ENCODE assay signal across 37 cellular contexts in genomic region chr10:49226594-49226993, GRCh38. TPM values are rescaled to one million over a fixed set of nuclear protein-coding genes. Genes with fewer than 3 reads are reported as not detected.
"Had no signal": no experiment of that assay in that cellular context is flagged by ENCODE, and none has a peak within 500 bp of the region (broad histone marks: within the 10 kb centered on the region; RNA-seq: fewer than 3 reads in every experiment).

No MANE protein-coding gene starts in this region.

- H3K4me3 ChIP-seq: adrenal gland, body of pancreas, breast epithelium had no signal

- ATAC-seq: activated CD8-positive, alpha-beta T cell treated with anti-CD3 and anti-CD28 coated beads for 36 hours; activated naive CD4-positive, alpha-beta T cell treated with anti-CD3 and anti-CD28 coated beads, Interleukin-2, amount 50 U/mL, for 72 hours; activated T-cell treated with anti-CD3 and anti-CD28 coated beads, Interleukin-2, amount 50 U/mL, for 4 hours; activated T-cell treated with anti-CD3 and anti-CD28 coated beads, Interleukin-2, amount 50 U/mL, for 72 hours; activated T-helper 17 cell treated with anti-CD3 and anti-CD28 coated beads, Interleukin-2, amount 50 U/mL, for 72 hours; body of pancreas; T-cell; T-helper 17 cell had no signal

- H3K27ac Mint-ChIP-seq: activated B cell treated with CpG ODN at 0.5 μM for 24 hours; activated CD4-positive, alpha-beta memory T cell treated with anti-CD3 and anti-CD28 coated beads for 36 hours; activated CD4-positive, alpha-beta T cell treated with anti-CD3 and anti-CD28 coated beads, Interleukin-2, amount 10 ng/mL, durations not matched to agents 24 days and 14 days; activated CD8-positive, alpha-beta T cell treated with anti-CD3 and anti-CD28 coated beads for 36 hours; activated naive CD4-positive, alpha-beta T cell treated with anti-CD3 and anti-CD28 coated beads for 36 hours; activated naive CD8-positive, alpha-beta T cell treated with anti-CD3 and anti-CD28 coated beads for 36 hours; activated T-cell treated with anti-CD3 and anti-CD28 coated beads, Interleukin-2, amount 50 U/mL, for 72 hours; activated T-helper 1 cell treated with anti-CD3 and anti-CD28 coated beads, Interleukin-12 subunit alpha, Interleukin-12 subunit beta, Interleukin-2, Interleukin-4 antibody, amounts not matched to agents 30 ng/mL and 10 ng/mL and 1 ng/mL, durations not matched to agents 14 hours and 24 hours and 36 hours; activated T-helper 17 cell treated with anti-CD3 and anti-CD28 coated beads, Interleukin-2, amount 50 U/mL, for 72 hours; T-cell; T-helper 17 cell; T-helper 2 cell treated with Interferon-gamma antibody and Interleukin-4, amounts not matched to agents 5 μg/mL and 100 μg/mL, for 36 hours had no signal

- H3K36me3 Mint-ChIP-seq: activated CD4-positive, alpha-beta memory T cell treated with anti-CD3 and anti-CD28 coated beads for 36 hours; activated naive CD4-positive, alpha-beta T cell treated with anti-CD3 and anti-CD28 coated beads, Interleukin-2, amount 50 U/mL, for 72 hours; activated naive CD8-positive, alpha-beta T cell treated with anti-CD3 and anti-CD28 coated beads for 36 hours; T-cell had no signal

- H3K4me1 ChIP-seq: adrenal gland, body of pancreas, breast epithelium had no signal

- H3K27me3 ChIP-seq: adrenal gland, body of pancreas, brain microvascular endothelial cell, breast epithelium had no signal

- H3K4me3 Mint-ChIP-seq: activated B cell treated with CpG ODN at 0.5 μM for 24 hours; activated CD4-positive, alpha-beta memory T cell treated with anti-CD3 and anti-CD28 coated beads for 36 hours; activated CD4-positive, alpha-beta T cell treated with anti-CD3 and anti-CD28 coated beads, Interleukin-2, amount 10 ng/mL, durations not matched to agents 24 days and 14 days; activated CD8-positive, alpha-beta T cell treated with anti-CD3 and anti-CD28 coated beads for 36 hours; activated naive CD4-positive, alpha-beta T cell treated with anti-CD3 and anti-CD28 coated beads for 36 hours; activated naive CD8-positive, alpha-beta T cell treated with anti-CD3 and anti-CD28 coated beads for 36 hours; activated T-cell treated with anti-CD3 and anti-CD28 coated beads, Interleukin-2, amount 50 U/mL, for 4 hours; activated T-cell treated with anti-CD3 and anti-CD28 coated beads, Interleukin-2, amount 50 U/mL, for 72 hours; activated T-helper 1 cell treated with anti-CD3 and anti-CD28 coated beads, Interleukin-12 subunit alpha, Interleukin-12 subunit beta, Interleukin-2, Interleukin-4 antibody, amounts not matched to agents 30 ng/mL and 10 ng/mL and 1 ng/mL, durations not matched to agents 14 hours and 24 hours and 36 hours; activated T-helper 17 cell treated with anti-CD3 and anti-CD28 coated beads, Interleukin-2, amount 50 U/mL, for 72 hours; T-cell; T-helper 17 cell; T-helper 2 cell treated with Interferon-gamma antibody and Interleukin-4, amounts not matched to agents 5 μg/mL and 100 μg/mL, for 36 hours had no signal

- H3K36me3 ChIP-seq: adrenal gland, brain microvascular endothelial cell, breast epithelium had no signal

- H3K27me3 Mint-ChIP-seq: activated B cell treated with CpG ODN at 0.5 μM for 24 hours; activated CD4-positive, alpha-beta T cell treated with anti-CD3 and anti-CD28 coated beads, Interleukin-2, amount 10 ng/mL, durations not matched to agents 24 days and 14 days had no signal

- H3K27ac ChIP-seq: adrenal gland, body of pancreas, brain microvascular endothelial cell, breast epithelium, VCaP had no signal

- DNase-seq: activated B cell treated with CpG ODN at 0.5 μM for 24 hours; activated CD4-positive, alpha-beta memory T cell treated with anti-CD3 and anti-CD28 coated beads for 36 hours; activated CD4-positive, alpha-beta T cell treated with anti-CD3 and anti-CD28 coated beads for 4 hours; activated CD4-positive, alpha-beta T cell treated with anti-CD3 and anti-CD28 coated beads, Interleukin-2, amount 10 ng/mL, durations not matched to agents 24 days and 14 days; activated CD4-positive, alpha-beta T cell treated with anti-CD3 and anti-CD28 coated beads, Interleukin-2, amount 50 U/mL, for 1 hour; activated CD4-positive, alpha-beta T cell treated with anti-CD3 and anti-CD28 coated beads, Interleukin-2, amount 50 U/mL, for 4 hours; activated CD4-positive, CD25-positive, alpha-beta regulatory T cell treated with anti-CD3 and anti-CD28 coated beads, Interleukin-2, amount 50 U/mL, for 72 hours; activated CD8-positive, alpha-beta memory T cell treated with anti-CD3 and anti-CD28 coated beads, Interleukin-2, amount 50 U/mL, for 4 hours; activated CD8-positive, alpha-beta T cell treated with anti-CD3 and anti-CD28 coated beads for 36 hours; activated effector memory CD4-positive, alpha-beta T cell treated with anti-CD3 and anti-CD28 coated beads, Interleukin-2, amount 50 U/mL, for 16 hours; activated gamma-delta T cell treated with Interleukin-2 at 50 U/mL for 16 hours; activated naive CD4-positive, alpha-beta T cell; activated naive CD4-positive, alpha-beta T cell treated with anti-CD3 and anti-CD28 coated beads for 36 hours; activated naive CD4-positive, alpha-beta T cell treated with anti-CD3 and anti-CD28 coated beads, Interleukin-2, amount 50 U/mL, for 16 hours; activated naive CD8-positive, alpha-beta T cell treated with anti-CD3 and anti-CD28 coated beads for 36 hours; activated T-cell treated with anti-CD3 and anti-CD28 coated beads for 4 hours; activated T-cell treated with anti-CD3 and anti-CD28 coated beads, Interleukin-2, amount 50 U/mL, for 1 hour; activated T-cell treated with anti-CD3 and anti-CD28 coated beads, Interleukin-2, amount 50 U/mL, for 4 hours; activated T-cell treated with anti-CD3 and anti-CD28 coated beads, Interleukin-2, amount 50 U/mL, for 72 hours; adrenal gland; amniotic stem cell; aorta; body of pancreas; brain microvascular endothelial cell; central memory CD4-positive, alpha-beta T cell; cerebellar nuclear complex; T-cell; T-helper 17 cell; T-helper 9 cell had no signal

- H3K4me1 Mint-ChIP-seq: activated B cell treated with CpG ODN at 0.5 μM for 24 hours; activated CD4-positive, alpha-beta T cell treated with anti-CD3 and anti-CD28 coated beads, Interleukin-2, amount 10 ng/mL, durations not matched to agents 24 days and 14 days; activated naive CD8-positive, alpha-beta T cell treated with anti-CD3 and anti-CD28 coated beads for 36 hours; activated T-helper 17 cell treated with anti-CD3 and anti-CD28 coated beads, Interleukin-2, amount 50 U/mL, for 72 hours; T-cell had no signal

- H3K9me3 ChIP-seq: adrenal gland, body of pancreas, breast epithelium had no signal

- FAIRE-seq: astrocyte, TTC549 had no signal

- H3K9me3 Mint-ChIP-seq: activated B cell treated with CpG ODN at 0.5 μM for 24 hours; activated CD4-positive, alpha-beta memory T cell treated with anti-CD3 and anti-CD28 coated beads for 36 hours; activated CD4-positive, alpha-beta T cell treated with anti-CD3 and anti-CD28 coated beads, Interleukin-2, amount 10 ng/mL, durations not matched to agents 24 days and 14 days; activated naive CD4-positive, alpha-beta T cell treated with anti-CD3 and anti-CD28 coated beads for 36 hours; activated naive CD8-positive, alpha-beta T cell treated with anti-CD3 and anti-CD28 coated beads for 36 hours; activated T-helper 1 cell treated with anti-CD3 and anti-CD28 coated beads, Interleukin-12 subunit alpha, Interleukin-12 subunit beta, Interleukin-2, Interleukin-4 antibody, amounts not matched to agents 30 ng/mL and 10 ng/mL and 1 ng/mL, durations not matched to agents 14 hours and 24 hours and 36 hours; activated T-helper 17 cell treated with anti-CD3 and anti-CD28 coated beads, Interleukin-2, amount 50 U/mL, for 72 hours; T-helper 2 cell treated with Interferon-gamma antibody and Interleukin-4, amounts not matched to agents 5 μg/mL and 100 μg/mL, for 36 hours had no signal

RNA-seq across cellular contexts. Expression of gene TMEM273, which starts 38.4 kb away (rescaled TPM):
- total RNA-seq: astrocyte had no signal
